12 cellular contexts compared by ENCODE assay signal in the genomic region with DNA sequence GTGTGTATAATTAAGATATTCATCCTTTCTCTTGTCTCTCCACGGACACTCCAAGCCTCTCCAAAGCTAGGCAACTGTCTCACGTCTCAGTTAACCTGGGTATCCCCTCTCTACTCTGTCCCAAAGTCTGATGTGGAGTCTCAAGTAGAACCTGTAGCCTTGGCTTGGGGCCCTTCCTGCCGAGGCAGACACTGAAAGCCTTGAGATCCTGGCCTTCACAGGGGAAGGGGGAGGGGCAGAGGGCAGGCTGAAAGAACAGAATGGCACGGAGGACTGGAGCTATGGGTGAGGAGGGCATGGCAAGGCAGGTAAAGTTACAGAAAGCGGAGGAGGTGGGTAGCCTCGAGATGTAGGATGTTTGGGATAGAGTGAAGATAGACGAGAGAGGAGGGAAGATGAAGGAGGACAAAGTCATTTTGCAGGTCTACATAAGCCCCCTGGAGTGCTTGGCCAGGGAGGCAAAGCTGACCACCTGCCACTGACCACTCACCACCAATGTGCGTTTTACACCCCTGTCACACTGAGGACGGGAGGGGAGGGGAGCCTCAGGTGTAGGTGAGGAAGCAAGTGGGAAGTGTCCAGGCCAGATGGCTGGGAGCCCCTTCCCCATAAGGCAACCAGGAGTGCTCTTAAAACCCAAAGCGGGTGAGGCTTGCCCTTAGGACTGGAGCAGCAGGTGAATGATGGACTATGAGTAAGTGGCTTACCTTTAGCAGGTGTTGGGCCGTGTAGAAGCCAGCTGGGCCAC. TPM values are rescaled to one million over a fixed set of nuclear protein-coding genes. Genes with fewer than 3 reads are reported as not detected.
A peak's percentile ranks its signal among the peaks of the same experiment; 100 is the strongest.
DNase-seq lines count a peak whose midpoint lies in the region; ATAC-seq, FAIRE-seq and TF ChIP-seq lines count a peak whose summit lies in the region.
"Had no signal": no experiment of that assay in that cellular context is flagged by ENCODE, and none has a peak within 500 bp of the region (broad histone marks: within the 10 kb centered on the region; RNA-seq: fewer than 3 reads in every experiment).

No MANE protein-coding gene starts in this region.

- TF ChIP-seq CTCF in keratinocyte (optimal IDR thresholded peaks at IDR 0.05 in 1 of 3, IDR thresholded peaks at IDR 0.05 in 1 of 3, conservative IDR thresholded peaks at IDR 0.05 in 1 of 3; ENCODE audit: extremely low read depth in 1 of 3, insufficient read depth in 2 of 3, low read length in 3 of 3): no peak

- H3K36me3 ChIP-seq in keratinocyte (ENCODE audit: control insufficient read depth in 2 of 2, extremely low read depth in 1 of 2, insufficient read depth in 2 of 2, low read length in 2 of 2): peaks cover 0 to 2% of the 10 kb centered on the region in 2 experiments

- H3K4me3 ChIP-seq in keratinocyte (ENCODE audit: control insufficient read depth in 2 of 3, extremely low read depth in 1 of 3, insufficient read depth in 2 of 3, low read depth in 1 of 3, low read length in 3 of 3): peak overlapping the region; percentile 77 to 95 (median 92)

- no peaks in the 10 kb centered on the region for H3K9me1 ChIP-seq in keratinocyte (ENCODE audit: control insufficient read depth, extremely low read depth, insufficient read depth, low read length)

- DNase-seq in stimulated activated naive CD8-positive, alpha-beta T cell treated with anti-CD3 and anti-CD28 coated beads, Interleukin-15, Interleukin-2, amounts not matched to agents 100 U/mL and 50 U/mL, for 24 hours: no peak
- DNase-seq in keratinocyte (ENCODE audit: low read depth, low spot score): no peak
- no peak for DNase-seq in activated effector memory CD4-positive, alpha-beta T cell treated with anti-CD3 and anti-CD28 coated beads, Interleukin-2, amount 50 U/mL, for 16 hours
- no peak for DNase-seq in NCI-H1930 (lab: John Stamatoyannopoulos, UW)
- DNase-seq: activated CD4-positive, CD25-positive, alpha-beta regulatory T cell treated with anti-CD3 and anti-CD28 coated beads, Interleukin-2, amount 50 U/mL, for 72 hours; DMS79 treated with DMSO at 0.1 percent for 48 hours; NCI-H2171; stimulated activated CD4-positive, alpha-beta T cell treated with anti-CD3 and anti-CD28 coated beads, Interleukin-2, amount 100 ng/mL, for 24 hours had no signal

- peak overlapping the region; percentile 87 for H3K4me2 ChIP-seq in keratinocyte (ENCODE audit: control insufficient read depth, extremely low read depth, insufficient read depth, low read depth, low read length)

- H3K27ac ChIP-seq in keratinocyte (ENCODE audit: control insufficient read depth, insufficient read depth, low read length): no peak overlapping the region

- ATAC-seq in stimulated activated naive CD8-positive, alpha-beta T cell treated with anti-CD3 and anti-CD28 coated beads, Interleukin-15, Interleukin-2, amounts not matched to agents 100 U/mL and 50 U/mL, for 24 hours: no peak
- ATAC-seq in GM18868 (IDR thresholded peaks at IDR 0.05; ENCODE audit: unreplicated experiment) (no peak), GM19395 (IDR thresholded peaks at IDR 0.05; ENCODE audit: unreplicated experiment) (no peak)

- no peak overlapping the region for H2AFZ ChIP-seq in keratinocyte (ENCODE audit: control insufficient read depth, low read length)

- peaks cover 16% of the 10 kb centered on the region for H3K4me1 Mint-ChIP-seq in stimulated activated naive CD8-positive, alpha-beta T cell treated with anti-CD3 and anti-CD28 coated beads, Interleukin-15, Interleukin-2, amounts not matched to agents 100 ng/mL and 50 ng/mL, for 24 hours (ENCODE audit: low read depth)
- H3K4me1 Mint-ChIP-seq in activated naive CD8-positive, alpha-beta T cell (ENCODE audit: low read depth): peaks cover 18% of the 10 kb centered on the region

- no peaks in the 10 kb centered on the region for H3K9me3 Mint-ChIP-seq in stimulated activated naive CD8-positive, alpha-beta T cell treated with anti-CD3 and anti-CD28 coated beads, Interleukin-15, Interleukin-2, amounts not matched to agents 100 ng/mL and 50 ng/mL, for 24 hours
- H3K9me3 Mint-ChIP-seq in activated naive CD8-positive, alpha-beta T cell (ENCODE audit: low read depth): no peaks in the 10 kb centered on the region

- no peak overlapping the region for H3K9ac ChIP-seq in keratinocyte (ENCODE audit: control insufficient read depth, extremely low read depth, insufficient read depth, low read length)

- H4K20me1 ChIP-seq in keratinocyte (ENCODE audit: control insufficient read depth, extremely low read depth, insufficient read depth, low read length): no peaks in the 10 kb centered on the region

- H3K36me3 Mint-ChIP-seq in stimulated activated naive CD8-positive, alpha-beta T cell treated with anti-CD3 and anti-CD28 coated beads, Interleukin-15, Interleukin-2, amounts not matched to agents 100 ng/mL and 50 ng/mL, for 24 hours (ENCODE audit: low read depth): no peaks in the 10 kb centered on the region
- no peaks in the 10 kb centered on the region for H3K36me3 Mint-ChIP-seq in activated naive CD8-positive, alpha-beta T cell

- H3K27ac Mint-ChIP-seq in stimulated activated naive CD8-positive, alpha-beta T cell treated with anti-CD3 and anti-CD28 coated beads, Interleukin-15, Interleukin-2, amounts not matched to agents 100 ng/mL and 50 ng/mL, for 24 hours: no peak overlapping the region
- no peak overlapping the region for H3K27ac Mint-ChIP-seq in activated naive CD8-positive, alpha-beta T cell

- H3K79me2 ChIP-seq in keratinocyte (ENCODE audit: control insufficient read depth, insufficient read depth, low read length): peaks cover 8% of the 10 kb centered on the region

- dilution Hi-C loops in keratinocyte (cut with MboI; ENCODE audit: extremely low pct_ligation_motif_present, low sequenced_read_pairs): no loop called here

- no peak for FAIRE-seq in keratinocyte (lab: Jason Lieb, UNC)

- no peaks in the 10 kb centered on the region for H3K27me3 ChIP-seq in keratinocyte (ENCODE audit: control insufficient read depth, extremely low read depth, insufficient read depth, low read length)

- peak overlapping the region; percentile 81 for H3K4me3 Mint-ChIP-seq in stimulated activated naive CD8-positive, alpha-beta T cell treated with anti-CD3 and anti-CD28 coated beads, Interleukin-15, Interleukin-2, amounts not matched to agents 100 ng/mL and 50 ng/mL, for 24 hours
- peak overlapping the region; percentile 86 for H3K4me3 Mint-ChIP-seq in activated naive CD8-positive, alpha-beta T cell

- H3K27me3 Mint-ChIP-seq in stimulated activated naive CD8-positive, alpha-beta T cell treated with anti-CD3 and anti-CD28 coated beads, Interleukin-15, Interleukin-2, amounts not matched to agents 100 ng/mL and 50 ng/mL, for 24 hours: no peaks in the 10 kb centered on the region
- no peaks in the 10 kb centered on the region for H3K27me3 Mint-ChIP-seq in activated naive CD8-positive, alpha-beta T cell

- H3K9me3 ChIP-seq in keratinocyte (ENCODE audit: control insufficient read depth, low read depth, low read length): no peaks in the 10 kb centered on the region

- peaks cover 21% of the 10 kb centered on the region for H3K4me1 ChIP-seq in keratinocyte (ENCODE audit: control insufficient read depth, extremely low read depth, insufficient read depth, low read length)

RNA-seq across cellular contexts. Expression of a gene that starts 1.3 kb away (rescaled TPM):
- 9.3 to 18.8 TPM (median 12.0 TPM) in 3 replicates for polyA plus RNA-seq in keratinocyte
- 17.6 TPM for polyA plus RNA-seq in keratinocyte (2011; ENCODE audit: low read depth)
- 3.8 and 13.2 TPM in 2 replicates for polyA plus RNA-seq in keratinocyte (2011; cell fraction: cytosol; rRNA removed)
- polyA plus RNA-seq in keratinocyte (2011; cell fraction: nucleus; rRNA removed): 12.1 and 12.4 TPM in 2 replicates
- polyA plus RNA-seq in keratinocyte (2012; ENCODE audit: low replicate concordance): 15.4 and 16.0 TPM in 2 replicates
- polyA minus RNA-seq in keratinocyte: 4.9 to 11.0 TPM (median 5.5 TPM) in 3 replicates
- 23.6 TPM for polyA minus RNA-seq in keratinocyte (2011; cell fraction: cytosol; rRNA and poly(A)+ RNA removed)
- polyA minus RNA-seq in keratinocyte (2011; cell fraction: nucleus; rRNA and poly(A)+ RNA removed): 9.8 and 10.6 TPM in 2 replicates

RNA-seq across cellular contexts. Expression of a gene that starts 11.8 kb away (rescaled TPM):
- polyA plus RNA-seq in keratinocyte: not detected in 3 replicates
- not detected for polyA plus RNA-seq in keratinocyte (2011; ENCODE audit: low read depth)
- not detected in 2 replicates for polyA plus RNA-seq in keratinocyte (2011; cell fraction: cytosol; rRNA removed)
- polyA plus RNA-seq in keratinocyte (2011; cell fraction: nucleus; rRNA removed): 0.01 and 0.20 TPM in 2 replicates
- polyA plus RNA-seq in keratinocyte (2012; ENCODE audit: low replicate concordance): 0.06 and 0.10 TPM in 2 replicates
- not detected in 3 replicates for polyA minus RNA-seq in keratinocyte
- polyA minus RNA-seq in keratinocyte (2011; cell fraction: cytosol; rRNA and poly(A)+ RNA removed): not detected
- not detected in 2 replicates for polyA minus RNA-seq in keratinocyte (2011; cell fraction: nucleus; rRNA and poly(A)+ RNA removed)

RNA-seq across cellular contexts. Expression of a gene that starts 21.9 kb away (rescaled TPM):
- polyA plus RNA-seq in keratinocyte: 0.07 to 0.57 TPM in 2 of 3 replicates, not detected in the other
- 0.30 TPM for polyA plus RNA-seq in keratinocyte (2011; ENCODE audit: low read depth)
- not detected in 2 replicates for polyA plus RNA-seq in keratinocyte (2011; cell fraction: cytosol; rRNA removed)
- 0.29 TPM in 1 of 2 replicates, not detected in the other for polyA plus RNA-seq in keratinocyte (2011; cell fraction: nucleus; rRNA removed)
- 0.97 TPM in 1 of 2 replicates, not detected in the other for polyA plus RNA-seq in keratinocyte (2012; ENCODE audit: low replicate concordance)
- 0.29 to 0.43 TPM in 2 of 3 replicates, not detected in the other for polyA minus RNA-seq in keratinocyte
- polyA minus RNA-seq in keratinocyte (2011; cell fraction: cytosol; rRNA and poly(A)+ RNA removed): not detected
- 0.32 TPM in 1 of 2 replicates, not detected in the other for polyA minus RNA-seq in keratinocyte (2011; cell fraction: nucleus; rRNA and poly(A)+ RNA removed)

RNA-seq across cellular contexts. Expression of a gene that starts 51.6 kb away (rescaled TPM):
- 0.03 to 1.3 TPM (median 0.34 TPM) in 3 replicates for polyA plus RNA-seq in keratinocyte
- polyA plus RNA-seq in keratinocyte (2011; ENCODE audit: low read depth): 0.64 TPM
- 0.22 and 0.81 TPM in 2 replicates for polyA plus RNA-seq in keratinocyte (2011; cell fraction: cytosol; rRNA removed)
- polyA plus RNA-seq in keratinocyte (2011; cell fraction: nucleus; rRNA removed): 0.61 and 1.00 TPM in 2 replicates
- polyA plus RNA-seq in keratinocyte (2012; ENCODE audit: low replicate concordance): 0.10 and 1.8 TPM in 2 replicates
- polyA minus RNA-seq in keratinocyte: 3.3 to 5.8 TPM in 2 of 3 replicates, not detected in the other
- polyA minus RNA-seq in keratinocyte (2011; cell fraction: cytosol; rRNA and poly(A)+ RNA removed): 1.5 TPM
- 0.74 and 1.6 TPM in 2 replicates for polyA minus RNA-seq in keratinocyte (2011; cell fraction: nucleus; rRNA and poly(A)+ RNA removed)

RNA-seq across cellular contexts. Expression of a gene that starts 52.6 kb away (rescaled TPM):
- 0.08 TPM in 1 of 3 replicates, not detected in the others for polyA plus RNA-seq in keratinocyte
- not detected for polyA plus RNA-seq in keratinocyte (2011; ENCODE audit: low read depth)
- polyA plus RNA-seq in keratinocyte (2011; cell fraction: cytosol; rRNA removed): not detected in 2 replicates
- 0.08 and 0.11 TPM in 2 replicates for polyA plus RNA-seq in keratinocyte (2011; cell fraction: nucleus; rRNA removed)
- polyA plus RNA-seq in keratinocyte (2012; ENCODE audit: low replicate concordance): not detected in 2 replicates
- polyA minus RNA-seq in keratinocyte: 0.07 TPM in 1 of 3 replicates, not detected in the others
- not detected for polyA minus RNA-seq in keratinocyte (2011; cell fraction: cytosol; rRNA and poly(A)+ RNA removed)
- not detected in 2 replicates for polyA minus RNA-seq in keratinocyte (2011; cell fraction: nucleus; rRNA and poly(A)+ RNA removed)
